Comparison of ENCODE assay signal across 1 cellular context in the genomic region with DNA sequence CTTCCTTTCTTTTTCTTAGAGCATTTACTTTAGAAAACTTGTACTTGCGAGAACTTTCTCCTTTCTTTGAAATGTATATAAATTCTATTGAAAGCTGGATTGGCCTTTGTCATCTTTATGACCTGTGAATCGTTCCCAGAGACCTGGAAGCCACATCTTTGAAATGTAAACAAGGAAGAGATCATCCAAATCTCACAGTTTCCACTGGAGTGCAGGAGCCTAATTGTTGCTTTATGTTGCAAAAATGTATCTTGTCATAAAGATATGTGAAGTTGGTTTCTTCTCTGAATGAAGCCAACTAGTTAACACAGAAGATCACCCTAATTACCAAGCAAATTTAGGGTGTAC.
TF ChIP-seq lines count a peak whose summit lies in the region.

No MANE protein-coding gene starts in this region.

TF ChIP-seq in SK-N-SH, 30 proteins besides CTCF, POLR2A, EP300 and RAD21:
- TF ChIP-seq, protein P1, sequence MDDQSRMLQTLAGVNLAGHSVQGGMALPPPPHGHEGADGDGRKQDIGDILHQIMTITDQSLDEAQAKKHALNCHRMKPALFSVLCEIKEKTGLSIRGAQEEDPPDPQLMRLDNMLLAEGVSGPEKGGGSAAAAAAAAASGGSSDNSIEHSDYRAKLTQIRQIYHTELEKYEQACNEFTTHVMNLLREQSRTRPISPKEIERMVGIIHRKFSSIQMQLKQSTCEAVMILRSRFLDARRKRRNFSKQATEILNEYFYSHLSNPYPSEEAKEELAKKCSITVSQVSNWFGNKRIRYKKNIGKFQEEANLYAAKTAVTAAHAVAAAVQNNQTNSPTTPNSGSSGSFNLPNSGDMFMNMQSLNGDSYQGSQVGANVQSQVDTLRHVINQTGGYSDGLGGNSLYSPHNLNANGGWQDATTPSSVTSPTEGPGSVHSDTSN (IDR thresholded peaks at IDR 0.05): no peak
- TF ChIP-seq FOSL2 (IDR thresholded peaks at IDR 0.05; ENCODE audit: borderline replicate concordance, low read depth) (no peak), FOXM1 (IDR thresholded peaks at IDR 0.05; ENCODE audit: low read depth) (no peak), POLR2AphosphoS5 (IDR thresholded peaks at IDR 0.05; ENCODE audit: low read depth, low read length) (no peak), MEF2A (IDR thresholded peaks at IDR 0.05; ENCODE audit: borderline replicate concordance, low read depth) (no peak), RFX5 (IDR thresholded peaks at IDR 0.05; ENCODE audit: low read length) (no peak)
